In genomic region chr16:7596285-7596684, GRCh38 we compare ENCODE assay signal across 8 cellular contexts.
"Had no signal": no experiment of that assay in that cellular context is flagged by ENCODE, and none has a peak within 500 bp of the region (broad histone marks: within the 10 kb centered on the region; RNA-seq: fewer than 3 reads in every experiment).

No MANE protein-coding gene starts in this region.

- H3K27ac Mint-ChIP-seq: IgD-negative memory B cell had no signal

- H3K36me3 Mint-ChIP-seq: IgD-negative memory B cell had no signal

- H3K4me3 Mint-ChIP-seq: IgD-negative memory B cell had no signal

- H3K27me3 Mint-ChIP-seq: IgD-negative memory B cell had no signal

- H3K4me2 ChIP-seq: KMS-11 had no signal

- H3K4me1 Mint-ChIP-seq: IgD-negative memory B cell had no signal

- H3K27ac ChIP-seq: HL-60, KMS-11 had no signal

- H3K9ac ChIP-seq: KMS-11 had no signal

- DNase-seq: IMR-90, Karpas-422, KBM-7, KG1 had no signal

- FAIRE-seq: HTR-8/SVneo had no signal
